In genomic region chr1:68454534-68454933, GRCh38 we compare ENCODE assay signal across 16 cellular contexts.
DNase-seq lines count a peak whose midpoint lies in the region; ATAC-seq and TF ChIP-seq lines count a peak whose summit lies in the region.
"Had no signal": no experiment of that assay in that cellular context is flagged by ENCODE, and none has a peak within 500 bp of the region (broad histone marks: within the 10 kb centered on the region; RNA-seq: fewer than 3 reads in every experiment).

No MANE protein-coding gene starts in this region.

- ATAC-seq in GM21360 (IDR thresholded peaks at IDR 0.05; ENCODE audit: unreplicated experiment) (peak; percentile 63), HG03354 (IDR thresholded peaks at IDR 0.05; ENCODE audit: poor library complexity, severe bottlenecking, unreplicated experiment) (peak; percentile 68)
- ATAC-seq: left colon; naive thymus-derived CD4-positive, alpha-beta T cell had no signal

- H3K4me3 ChIP-seq in GM12865 (ENCODE audit: low read depth, low read length) (no peak overlapping the region), cardiac fibroblast (replicated peaks in 1 of 2; ENCODE audit: low read depth in 2 of 2, low read length in 2 of 2) (no peak overlapping the region)
- H3K4me3 ChIP-seq: hepatocyte, PC-9 had no signal

- DNase-seq in GM12865 (ENCODE audit: low read depth) (peak; percentile 22), cardiac fibroblast (ENCODE audit: low read depth in 2 of 2) (no peak), COLO829 (ENCODE audit: low spot score) (no peak), NCI-H510A (lab: John Stamatoyannopoulos, UW) (no peak), GF-D8 (lab: John Stamatoyannopoulos, UW) (no peak)
- DNase-seq in activated CD4-positive, alpha-beta T cell treated with anti-CD3 and anti-CD28 coated beads for 1 hour: no peak
- DNase-seq: DMS153; left colon; naive thymus-derived CD4-positive, alpha-beta T cell; NCI-H1105; NCI-H345; PC-9; stimulated activated CD4-positive, alpha-beta T cell treated with anti-CD3 and anti-CD28 coated beads, Interleukin-2, amount 100 ng/mL, for 48 hours had no signal

- TF ChIP-seq CTCF in GM12865 (IDR thresholded peaks at IDR 0.05; ENCODE audit: insufficient read depth, low read depth, low read length, missing control alignments) (peak; percentile 16), cardiac fibroblast (IDR thresholded peaks at IDR 0.05; ENCODE audit: low read depth, low read length) (peak; percentile 26)
